In the genomic region with DNA sequence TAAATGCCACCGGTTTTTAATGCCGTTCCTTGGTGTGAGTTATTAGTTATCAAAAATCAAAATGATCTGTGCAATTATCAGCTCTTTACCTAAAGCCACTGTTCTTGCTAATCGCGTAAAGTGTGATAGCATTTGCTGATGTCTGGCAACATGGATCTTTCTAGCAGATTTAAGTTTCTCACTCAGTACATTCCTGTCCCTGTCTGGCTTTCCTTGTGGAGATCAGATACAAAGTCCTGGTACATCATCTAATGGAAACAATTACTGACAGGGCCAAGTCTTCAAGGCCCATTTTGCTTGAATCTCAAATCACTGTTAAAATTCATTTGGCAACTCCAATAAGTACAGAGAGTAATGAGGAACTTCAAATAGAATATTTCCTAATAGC, we compare ENCODE assay signal across 19 cellular contexts.
"Had no signal": no experiment of that assay in that cellular context is flagged by ENCODE, and none has a peak within 500 bp of the region (broad histone marks: within the 10 kb centered on the region; RNA-seq: fewer than 3 reads in every experiment).

No MANE protein-coding gene starts in this region.

- ATAC-seq: left lobe of liver had no signal

- H3K27me3 ChIP-seq: breast epithelium, right atrium auricular region, thyroid gland had no signal

- H3K4me1 ChIP-seq: breast epithelium had no signal

- H3K36me3 ChIP-seq: breast epithelium, neural progenitor cell, prostate gland, right atrium auricular region, thyroid gland had no signal

- DNase-seq: activated CD4-positive, alpha-beta T cell treated with anti-CD3 and anti-CD28 coated beads for 1 hour; activated CD8-positive, alpha-beta memory T cell treated with anti-CD3 and anti-CD28 coated beads for 24 hours; activated CD8-positive, alpha-beta memory T cell treated with anti-CD3 and anti-CD28 coated beads, Interleukin-2, amount 50 U/mL, for 48 hours; activated naive CD4-positive, alpha-beta T cell treated with anti-CD3 and anti-CD28 coated beads, Interleukin-2, amount 50 U/mL, for 16 hours; activated T-cell treated with anti-CD3 and anti-CD28 coated beads, Interleukin-2, amount 50 U/mL, for 48 hours; cortex of kidney; effector CD4-positive, alpha-beta T cell; kidney; stimulated activated CD4-positive, alpha-beta T cell treated with anti-CD3 and anti-CD28 coated beads, Interleukin-12 subunit alpha, Interleukin-12 subunit beta, amount 100 ng/mL, for 4 hours; stimulated activated CD4-positive, alpha-beta T cell treated with anti-CD3 and anti-CD28 coated beads, Interleukin-1b, Interleukin-23, amount 100 ng/mL, for 48 hours; stimulated activated CD8-positive, alpha-beta memory T cell treated with anti-CD3 and anti-CD28 coated beads, Interleukin-4, amount 100 ng/mL, for 48 hours; stimulated activated naive CD4-positive, alpha-beta T cell; thyroid gland had no signal

- H3K27ac ChIP-seq: breast epithelium, neural progenitor cell, prostate gland, right atrium auricular region, thyroid gland had no signal

- H3K9me3 ChIP-seq: breast epithelium, prostate gland, right atrium auricular region, thyroid gland had no signal

- H3K4me3 ChIP-seq: breast epithelium, lung, neural progenitor cell, prostate gland, right atrium auricular region, thyroid gland had no signal
